Comparison of ENCODE assay signal across 8 cellular contexts in the genomic region with DNA sequence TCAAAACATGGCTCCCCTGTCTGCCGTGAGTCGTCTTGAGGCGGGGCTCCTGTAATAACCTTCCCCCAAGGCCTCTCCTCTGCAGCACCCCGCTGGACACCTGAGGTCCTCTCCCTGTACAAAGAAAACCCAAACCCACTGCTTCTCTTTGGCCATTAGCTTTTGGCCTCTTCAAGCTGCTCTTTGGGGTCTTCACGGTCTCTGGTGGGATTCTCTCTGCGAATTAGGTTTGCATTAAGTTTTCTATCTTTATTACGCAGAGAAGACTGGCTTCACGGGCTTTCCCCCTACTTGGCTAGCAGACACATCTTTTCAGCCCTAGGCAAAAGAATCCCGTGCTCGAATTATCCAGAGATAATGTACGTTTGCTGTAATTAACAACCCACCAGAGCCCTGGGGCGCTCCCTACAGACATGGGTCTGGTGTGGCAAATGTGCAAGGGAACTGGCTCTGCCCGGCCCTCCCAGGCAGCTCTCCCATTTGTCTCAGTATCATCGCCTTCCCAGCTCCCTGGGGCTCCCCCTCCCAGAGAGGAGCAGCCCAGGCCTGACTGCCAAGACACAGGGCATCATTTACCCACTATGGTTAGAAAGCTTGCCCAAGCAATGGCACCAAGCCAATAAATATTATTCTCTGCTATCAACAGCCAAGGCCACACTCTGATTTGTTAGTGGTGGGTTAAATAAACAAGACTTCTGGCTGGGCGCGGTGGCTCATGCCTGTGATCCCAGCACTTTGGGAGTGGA. TPM values are rescaled to one million over a fixed set of nuclear protein-coding genes. Genes with fewer than 3 reads are reported as not detected.
A peak's percentile ranks its signal among the peaks of the same experiment; 100 is the strongest.
DNase-seq lines count a peak whose midpoint lies in the region; TF ChIP-seq lines count a peak whose summit lies in the region.

No MANE protein-coding gene starts in this region.

- no peak overlapping the region for H3K4me3 ChIP-seq in SJSA1
- H3K4me3 ChIP-seq in left ventricle myocardium inferior: no peak overlapping the region
- H3K4me3 ChIP-seq in tibial artery: no peak overlapping the region

- DNase-seq in NCI-H2029 (lab: John Stamatoyannopoulos, UW) (peak; percentile 30), NCI-H2029 treated with DMSO at 0.1 percent for 48 hours (lab: John Stamatoyannopoulos, UW) (no peak), SJSA1 (ENCODE audit: low read depth in 1 of 2, low spot score in 2 of 2) (peak; percentile 88 to 90), left ventricle myocardium inferior (peak; percentile 44), tibial artery (peak; percentile 28 to 80), NCI-H526 treated with DMSO at 0.1 percent for 48 hours (lab: John Stamatoyannopoulos, UW) (no peak), GM19240 (ENCODE audit: insufficient read length, low spot score) (no peak), cerebellar nuclear complex (lab: John Stamatoyannopoulos, UW) (no peak)

- no peaks in the 10 kb centered on the region for H3K27me3 ChIP-seq in SJSA1 (replicated peaks)
- peaks cover 2% of the 10 kb centered on the region for H3K27me3 ChIP-seq in left ventricle myocardium inferior (ENCODE audit: low read depth)
- peaks cover 0 to 7% of the 10 kb centered on the region in 2 donors for H3K27me3 ChIP-seq in tibial artery

- H3K27ac ChIP-seq in SJSA1 (peak overlapping the region; percentile 87), left ventricle myocardium inferior (replicated peaks) (peak overlapping the region; percentile 44), tibial artery (peak overlapping the region; percentile 39 to 68)

- intact Hi-C loops in left ventricle myocardium inferior (cut with micrococcal nuclease) (no loop called here), tibial artery (cut with DNase I; ENCODE audit: low total_unique reads) (no loop called here)

- H3K9me3 ChIP-seq in SJSA1 (replicated peaks) (no peaks in the 10 kb centered on the region), left ventricle myocardium inferior (replicated peaks) (no peaks in the 10 kb centered on the region), tibial artery (no peaks in the 10 kb centered on the region)

- H3K36me3 ChIP-seq in SJSA1 (no peaks in the 10 kb centered on the region), left ventricle myocardium inferior (no peaks in the 10 kb centered on the region), tibial artery (no peaks in the 10 kb centered on the region)

- TF ChIP-seq CTCF in left ventricle myocardium inferior (IDR thresholded peaks at IDR 0.05; ENCODE audit: borderline replicate concordance) (no peak), tibial artery (IDR thresholded peaks at IDR 0.05) (no peak)

- peaks cover 51% of the 10 kb centered on the region for H3K4me1 ChIP-seq in SJSA1 (replicated peaks)
- H3K4me1 ChIP-seq in left ventricle myocardium inferior: peaks cover 20% of the 10 kb centered on the region
- H3K4me1 ChIP-seq in tibial artery: peaks cover 0 to 19% (median 8%) of the 10 kb centered on the region in 4 donors

RNA-seq across cellular contexts. Expression of a gene that starts 24.7 kb away (rescaled TPM):
- 19.5 and 21.2 TPM in 2 replicates for total RNA-seq in SJSA1 (2014; rRNA removed; shearing (Covaris generic))
- 11.7 TPM for total RNA-seq in left ventricle myocardium inferior

Comparison
In these comparisons a context has a peak if more than half of its experiments do, and no peak if none do; other contexts are left out.
1. DNase-seq: peak in NCI-H2029 (single experiment), SJSA1 (2 of 2), left ventricle myocardium inferior (single experiment) and tibial artery (2 of 2); none in NCI-H2029 treated with DMSO at 0.1 percent for 48 hours (single experiment), NCI-H526 treated with DMSO at 0.1 percent for 48 hours (single experiment), GM19240 (single experiment) and cerebellar nuclear complex (0 of 2).
2. Peak in every context shown above with its lines, with median percentiles within 50 percentile points of each other: H3K27ac ChIP-seq.